ENCODE assay signal across 13 cellular contexts in the genomic region with DNA sequence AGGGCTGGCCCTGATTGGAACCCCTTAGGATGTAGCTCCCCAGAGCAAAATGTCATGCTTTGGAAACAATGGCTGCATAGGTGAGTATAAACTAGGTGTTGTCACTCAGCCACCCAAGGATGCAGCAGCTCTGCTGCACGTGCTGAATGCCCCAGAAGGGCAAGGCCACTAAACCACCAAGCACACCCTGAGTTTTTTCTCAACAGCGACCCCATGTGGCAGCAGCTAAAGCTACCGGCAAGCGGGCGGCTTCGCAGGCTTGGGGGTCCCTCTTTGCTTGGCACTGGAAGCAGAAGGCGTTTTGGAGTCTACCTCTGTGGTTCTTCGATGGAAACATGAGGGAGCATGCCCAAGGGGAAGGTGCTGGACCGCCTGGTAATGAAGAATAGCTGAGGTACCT.
DNase-seq lines count a peak whose midpoint lies in the region; ATAC-seq and TF ChIP-seq lines count a peak whose summit lies in the region.
"Had no signal": no experiment of that assay in that cellular context is flagged by ENCODE, and none has a peak within 500 bp of the region (broad histone marks: within the 10 kb centered on the region; RNA-seq: fewer than 3 reads in every experiment).

No MANE protein-coding gene starts in this region.

- TF ChIP-seq POLR2A in right lobe of liver (IDR thresholded peaks at IDR 0.05): no peak

- H3K27me3 Mint-ChIP-seq in Caco-2 (ENCODE audit: insufficient read depth, unreplicated experiment) (no peaks in the 10 kb centered on the region), H9 (ENCODE audit: low read depth) (peaks cover 77% of the 10 kb centered on the region), brain (peaks cover 17% of the 10 kb centered on the region)

- no peaks in the 10 kb centered on the region; the same call in 1 of the 2 replicates for H3K27me3 ChIP-seq in Caco-2 (replicated peaks; ENCODE audit: control insufficient read depth, insufficient read depth, low read length)
- H3K27me3 ChIP-seq in H9 (ENCODE audit: insufficient read depth, low read length): no peaks in the 10 kb centered on the region
- no peaks in the 10 kb centered on the region for H3K27me3 ChIP-seq in right lobe of liver
- H3K27me3 ChIP-seq: gastrocnemius medialis, uterus had no signal

- TF ChIP-seq CTCF in Caco-2 (IDR thresholded peaks at IDR 0.05; ENCODE audit: insufficient read depth in 1 of 2, low read depth in 1 of 2, low read length in 1 of 2, severe bottlenecking in 1 of 2, unreplicated experiment in 1 of 2) (peak; percentile 45 to 59), H9 (conservative IDR thresholded peaks at IDR 0.05) (peak; percentile 92), brain (conservative IDR thresholded peaks at IDR 0.05) (peak; percentile 23 to 69), right lobe of liver (IDR thresholded peaks at IDR 0.05) (peak; percentile 20 to 51 (median 29))

- H3K4me3 ChIP-seq in Caco-2 (ENCODE audit: low read depth, low read length): no peak overlapping the region
- no peak overlapping the region for H3K4me3 ChIP-seq in right lobe of liver
- H3K4me3 ChIP-seq: gastrocnemius medialis, uterus had no signal

- H3K36me3 ChIP-seq in Caco-2 (ENCODE audit: control insufficient read depth, insufficient read depth, low read length): no peaks in the 10 kb centered on the region
- H3K36me3 ChIP-seq in right lobe of liver: peaks cover 0 to 3% (median 0%) of the 10 kb centered on the region in 4 donors
- H3K36me3 ChIP-seq: gastrocnemius medialis, uterus had no signal

- no peak overlapping the region for H3K18ac ChIP-seq in H9 (ENCODE audit: insufficient read length, low read depth, low read length)

- peak in 3 of 4 donors; percentile 32 to 44 (median 39) for ATAC-seq in right lobe of liver
- no peak for ATAC-seq in GM21619 (IDR thresholded peaks at IDR 0.05; ENCODE audit: unreplicated experiment)
- no peak for ATAC-seq in GM21447 (IDR thresholded peaks at IDR 0.05; ENCODE audit: unreplicated experiment)
- ATAC-seq: gastrocnemius medialis had no signal

- CTCF ChIA-PET in Caco-2 (lab: Charles Lee): no interaction called here

- no peak overlapping the region for H4K91ac ChIP-seq in H9 (ENCODE audit: insufficient read length, low read depth, low read length)

- POLR2A ChIA-PET in Caco-2 (lab: Charles Lee): no interaction called here

- no peak overlapping the region for H2BK5ac ChIP-seq in H9 (ENCODE audit: insufficient read length, low read length)

- H3K36me3 Mint-ChIP-seq in Caco-2 (ENCODE audit: insufficient read depth, unreplicated experiment): no peaks in the 10 kb centered on the region
- H3K36me3 Mint-ChIP-seq in H9 (ENCODE audit: insufficient read depth in 1 of 3, low read depth in 3 of 3): no peaks in the 10 kb centered on the region
- H3K36me3 Mint-ChIP-seq in brain: peaks cover 6% of the 10 kb centered on the region

- peak in 1 of 2 experiments; percentile 30 for DNase-seq in Caco-2
- peak; percentile 78 for DNase-seq in H9
- DNase-seq in right lobe of liver: no peak
- no peak for DNase-seq in NCI-H345 (lab: John Stamatoyannopoulos, UW)
- DNase-seq in NCI-H2081 (lab: John Stamatoyannopoulos, UW): no peak
- DNase-seq: activated effector memory CD4-positive, alpha-beta T cell treated with Interleukin-2 at 50 U/mL for 16 hours; cortex of kidney; gastrocnemius medialis; mesenchymal stem cell; uterus had no signal

- no peak overlapping the region for H2BK20ac ChIP-seq in H9 (ENCODE audit: low read depth, low read length, poor library complexity, severe bottlenecking)

- no peaks in the 10 kb centered on the region for H3K23me2 ChIP-seq in H9 (ENCODE audit: insufficient read length, low read depth, low read length, poor library complexity, severe bottlenecking)

- BruUV-seq in Caco-2 (replicated peaks; lab: Mats Ljungman, UMichigan): no TSS peak

- H3K4me1 ChIP-seq in Caco-2 (no peaks in the 10 kb centered on the region), H9 (ENCODE audit: insufficient read depth, low read length) (peaks cover 2% of the 10 kb centered on the region; the same call in 1 of the 2 replicates), right lobe of liver (no peaks in the 10 kb centered on the region)
- H3K4me1 ChIP-seq: uterus had no signal

- no peak overlapping the region for H2BK12ac ChIP-seq in H9 (ENCODE audit: insufficient read length, low read depth, low read length)

- no peak overlapping the region for H2BK120ac ChIP-seq in H9 (ENCODE audit: low read depth, low read length, poor library complexity, severe bottlenecking)

- WGBS in H9 (ENCODE audit: extremely low coverage, insufficient read length, low lambda C conversion rate): no CpG with 5 or more reads among the region's 9 CpGs
- 86% methylated on average over 3 of the region's 9 CpGs for WGBS in right lobe of liver (ENCODE audit: insufficient coverage, low coverage, low lambda C conversion rate, missing lambda C conversion rate)

- no peak overlapping the region for H3K9ac ChIP-seq in H9 (ENCODE audit: extremely low read depth, insufficient read length, low read length)

- H3K4me3 Mint-ChIP-seq in Caco-2 (ENCODE audit: unreplicated experiment) (no peak overlapping the region), H9 (no peak overlapping the region), brain (no peak overlapping the region)

- no peak overlapping the region for H4K8ac ChIP-seq in H9 (replicated peaks; ENCODE audit: insufficient read length, low read depth, low read length)

- H3K4me1 Mint-ChIP-seq in Caco-2 (ENCODE audit: low read depth, unreplicated experiment) (no peaks in the 10 kb centered on the region), H9 (peaks cover 21 to 23% of the 10 kb centered on the region in 2 experiments), brain (peaks cover 32% of the 10 kb centered on the region)

- no peaks in the 10 kb centered on the region for H4K20me1 ChIP-seq in H9 (ENCODE audit: control insufficient read depth, insufficient read depth, insufficient read length)

- H3K79me1 ChIP-seq in H9 (ENCODE audit: insufficient read depth, low read depth, low read length, poor library complexity, severe bottlenecking): no peaks in the 10 kb centered on the region

- no peak overlapping the region for H3K23ac ChIP-seq in H9 (ENCODE audit: insufficient read length, low read depth, low read length)

- no peak overlapping the region for H3K27ac Mint-ChIP-seq in Caco-2 (ENCODE audit: unreplicated experiment)
- H3K27ac Mint-ChIP-seq in H9: no peak overlapping the region; a peak in 1 of 7 replicates
- peak overlapping the region in 1 of 5 experiments; percentile 17 for H3K27ac Mint-ChIP-seq in brain

- H3K27ac ChIP-seq in H9 (ENCODE audit: insufficient read length, low read depth, low read length) (no peak overlapping the region), right lobe of liver (no peak overlapping the region)
- H3K27ac ChIP-seq: gastrocnemius medialis, uterus had no signal

- no peak overlapping the region for H2BK15ac ChIP-seq in H9 (ENCODE audit: low read depth, low read length)

- H3K4me2 ChIP-seq in H9 (ENCODE audit: insufficient read depth, insufficient read length, low read length): no peak overlapping the region

- peaks cover 12% of the 10 kb centered on the region for H3K9me3 Mint-ChIP-seq in Caco-2 (ENCODE audit: unreplicated experiment)
- no peaks in the 10 kb centered on the region; a peak in 3 of 5 replicates for H3K9me3 Mint-ChIP-seq in H9
- H3K9me3 Mint-ChIP-seq in brain: no peaks in the 10 kb centered on the region

- no peak overlapping the region for H2AK5ac ChIP-seq in H9 (ENCODE audit: insufficient read length, low read length)

- intact Hi-C loops in Caco-2 (cut with micrococcal nuclease; ENCODE audit: unreplicated experiment) (no loop called here), right lobe of liver (cut with DNase I) (no loop called here)

- H3K4ac ChIP-seq in H9 (ENCODE audit: low read depth, low read length): no peak overlapping the region

- no peak overlapping the region for H3K56ac ChIP-seq in H9 (ENCODE audit: insufficient read length, low read depth, low read length)

- H3K9me3 ChIP-seq in Caco-2 (no peaks in the 10 kb centered on the region), H9 (ENCODE audit: control insufficient read depth, low read depth, low read length) (no peaks in the 10 kb centered on the region), right lobe of liver (no peaks in the 10 kb centered on the region)
- H3K9me3 ChIP-seq: gastrocnemius medialis, uterus had no signal

- no peaks in the 10 kb centered on the region for H3K79me2 ChIP-seq in H9 (ENCODE audit: insufficient read depth, low read length)

- no peak overlapping the region for H4K5ac ChIP-seq in H9 (ENCODE audit: insufficient read length, low read depth, low read length)

- H3K14ac ChIP-seq in H9 (ENCODE audit: insufficient read depth, low read length): no peak overlapping the region

- H2AFZ ChIP-seq in H9 (ENCODE audit: low read length): no peak overlapping the region

- no peak overlapping the region for H3T11ph ChIP-seq in H9 (ENCODE audit: low read length)

Comparison
In these comparisons a context has a peak if more than half of its experiments do, and no peak if none do; other contexts are left out.
1. CTCF ChIP-seq: peak in every context shown above with its lines; median percentile 92 in H9; 52 in Caco-2; 46 in brain; 29 in right lobe of liver.
2. ATAC-seq: peak in right lobe of liver (3 of 4); none in GM21619 (single experiment) and GM21447 (single experiment).